8 cellular contexts compared by ENCODE assay signal in the genomic region with DNA sequence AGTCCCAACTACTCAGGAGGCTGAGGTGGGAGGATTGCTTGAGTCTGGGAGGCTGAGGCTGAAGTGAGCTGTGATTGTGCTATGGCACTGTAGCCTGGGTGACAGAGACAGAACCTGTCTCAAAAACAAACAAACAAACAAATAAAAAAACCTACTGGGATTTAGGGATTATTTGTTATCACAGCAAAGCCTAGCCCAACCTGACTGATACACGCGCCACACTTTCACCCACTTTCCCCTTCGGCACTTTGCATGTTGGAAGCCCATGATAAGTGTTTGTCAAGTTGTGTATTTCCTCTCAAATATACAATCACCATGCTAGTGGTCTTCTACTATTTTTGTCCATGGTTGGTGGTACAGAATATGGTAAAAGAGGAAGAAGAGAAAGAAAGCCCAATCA. TPM values are rescaled to one million over a fixed set of nuclear protein-coding genes. Genes with fewer than 3 reads are reported as not detected.
"Had no signal": no experiment of that assay in that cellular context is flagged by ENCODE, and none has a peak within 500 bp of the region (broad histone marks: within the 10 kb centered on the region; RNA-seq: fewer than 3 reads in every experiment).

No MANE protein-coding gene starts in this region.

- H3K27ac Mint-ChIP-seq: IgD-negative memory B cell had no signal

- H3K4me2 ChIP-seq: KMS-11 had no signal

- H3K9me3 Mint-ChIP-seq: IgD-negative memory B cell had no signal

- H3K36me3 Mint-ChIP-seq: IgD-negative memory B cell had no signal

- FAIRE-seq: HTR-8/SVneo had no signal

- H3K27ac ChIP-seq: HL-60, KMS-11 had no signal

- DNase-seq: IMR-90, KBM-7, KG1 had no signal

- H3K9ac ChIP-seq: KMS-11 had no signal

RNA-seq across cellular contexts. Expression of a gene that starts 50.5 kb away (rescaled TPM):
- total RNA-seq: HT-29 had no signal
- polyA plus RNA-seq: IgD-negative memory B cell had no signal
